In genomic region chr3:184145120-184145524, GRCh38 we compare ENCODE assay signal across 9 cellular contexts. TPM values are rescaled to one million over a fixed set of nuclear protein-coding genes. Genes with fewer than 3 reads are reported as not detected.
DNase-seq lines count a peak whose midpoint lies in the region; ATAC-seq and TF ChIP-seq lines count a peak whose summit lies in the region.
"Had no signal": no experiment of that assay in that cellular context is flagged by ENCODE, and none has a peak within 500 bp of the region (broad histone marks: within the 10 kb centered on the region; RNA-seq: fewer than 3 reads in every experiment).

No MANE protein-coding gene starts in this region.

- peak; percentile 42 for ATAC-seq in lung (ENCODE audit: insufficient read depth, low FRiP score)
- ATAC-seq in HG03139 (IDR thresholded peaks at IDR 0.05; ENCODE audit: unreplicated experiment): no peak
- no peak for ATAC-seq in HG02885 (IDR thresholded peaks at IDR 0.05; ENCODE audit: poor library complexity, unreplicated experiment)

- H3K27ac ChIP-seq in SJCRH30 (no peak overlapping the region; the same call in 1 of the 2 replicates), lung (ENCODE audit: low read depth in 1 of 2, low read length in 1 of 2) (no peak overlapping the region)
- H3K27ac ChIP-seq: ovary had no signal

- peak; percentile 74 for DNase-seq in DMS 273 treated with DMSO at 0.1 percent for 48 hours (lab: John Stamatoyannopoulos, UW)
- peak; percentile 38 to 50 for DNase-seq in SJCRH30
- peak; percentile 74 for DNase-seq in cerebellar cortex (ENCODE audit: low spot score)
- peak; percentile 55 for DNase-seq in lung (ENCODE audit: low spot score)
- no peak for DNase-seq in retina

- H3K27me3 ChIP-seq in SJCRH30: no peaks in the 10 kb centered on the region
- H3K27me3 ChIP-seq in lung (ENCODE audit: control insufficient read depth, insufficient read depth): no peaks in the 10 kb centered on the region
- H3K27me3 ChIP-seq: ovary had no signal

- H3K36me3 ChIP-seq in SJCRH30 (peaks cover 35% of the 10 kb centered on the region), lung (ENCODE audit: control insufficient read depth in 2 of 2, insufficient read depth in 2 of 2, low read length in 2 of 2) (peaks cover 33 to 46% of the 10 kb centered on the region in 2 donors)
- H3K36me3 ChIP-seq: ovary had no signal

- TF ChIP-seq EP300 in Ishikawa (IDR thresholded peaks at IDR 0.05; ENCODE audit: borderline replicate concordance): no peak

- peaks cover 8% of the 10 kb centered on the region; the same call in 1 of the 2 replicates for H3K4me1 ChIP-seq in SJCRH30
- no peaks in the 10 kb centered on the region for H3K4me1 ChIP-seq in lung (ENCODE audit: control insufficient read depth in 2 of 2, insufficient read depth in 2 of 2, low read length in 2 of 2)

- peak; percentile 75 for TF ChIP-seq RAD21 in Ishikawa (IDR thresholded peaks at IDR 0.05; ENCODE audit: low read depth)

- TF ChIP-seq CTCF in lung (IDR thresholded peaks at IDR 0.05; ENCODE audit: control extremely low read depth, extremely low read depth): peak; percentile 21

- WGBS in lung, 2 donors: 45 to 66% methylated on average over 4 of the region's 4 CpGs

- H3K9me3 ChIP-seq in SJCRH30 (replicated peaks): no peaks in the 10 kb centered on the region
- H3K9me3 ChIP-seq in lung (ENCODE audit: control insufficient read depth in 2 of 2, insufficient read depth in 1 of 2, low read length in 1 of 2): no peaks in the 10 kb centered on the region
- H3K9me3 ChIP-seq: ovary had no signal

- no peak overlapping the region for H3K4me3 ChIP-seq in SJCRH30
- no peak overlapping the region for H3K4me3 ChIP-seq in lung
- H3K4me3 ChIP-seq: ovary had no signal

TF ChIP-seq in Ishikawa, 13 proteins besides CTCF, POLR2A, EP300 and RAD21:
- TF ChIP-seq MAX (IDR thresholded peaks at IDR 0.05) (peak; percentile 36; the same call in 1 of the 2 replicates), USF1 (IDR thresholded peaks at IDR 0.05) (peak; percentile 62), NFIC (IDR thresholded peaks at IDR 0.05) (no peak)

RNA-seq across cellular contexts. Expression of gene EIF2B5, which starts 10.0 kb away (rescaled TPM):
- 42.6 and 43.0 TPM in 2 replicates for total RNA-seq in SJCRH30 (2014; rRNA removed; shearing (Covaris generic))
- 10 to 100 TPM; 32.5 to 36.0 TPM for total RNA-seq in lung
- 10 to 100 TPM; 39.7 to 43.2 TPM for polyA plus RNA-seq in lung

RNA-seq across cellular contexts. Expression of gene DVL3, which starts 10.1 kb away (rescaled TPM):
- 38.5 and 43.7 TPM in 2 replicates for total RNA-seq in SJCRH30 (2014; rRNA removed; shearing (Covaris generic))
- 10 to 100 TPM; 51.8 to 73.5 TPM for total RNA-seq in lung
- 10 to 100 TPM; 37.8 to 39.9 TPM for polyA plus RNA-seq in lung

RNA-seq across cellular contexts. Expression of gene AP2M1, which starts 29.5 kb away (rescaled TPM):
- total RNA-seq in SJCRH30 (2014; rRNA removed; shearing (Covaris generic)): 194 and 196 TPM in 2 replicates
- 100 to 1,000 TPM; 173 to 333 TPM for total RNA-seq in lung
- 100 to 1,000 TPM; 153 to 329 TPM for polyA plus RNA-seq in lung

RNA-seq across cellular contexts. Expression of gene ABCF3, which starts 40.9 kb away (rescaled TPM):
- 29.4 and 32.6 TPM in 2 replicates for total RNA-seq in SJCRH30 (2014; rRNA removed; shearing (Covaris generic))
- 10 to 100 TPM; 44.7 to 81.8 TPM for total RNA-seq in lung
- polyA plus RNA-seq in lung: 10 to 100 TPM; 47.5 to 51.4 TPM

RNA-seq across cellular contexts. Expression of gene HTR3E, which starts 48.3 kb away (rescaled TPM):
- 6.5 and 8.0 TPM in 2 replicates for total RNA-seq in SJCRH30 (2014; rRNA removed; shearing (Covaris generic))
- total RNA-seq in lung: not detected
- not detected for polyA plus RNA-seq in lung
- total RNA-seq: ovary had no signal
- polyA plus RNA-seq: ovary had no signal
